10 cellular contexts compared by ENCODE assay signal in genomic region chr10:79090134-79090803, GRCh38. TPM values are rescaled to one million over a fixed set of nuclear protein-coding genes. Genes with fewer than 3 reads are reported as not detected.
DNase-seq lines count a peak whose midpoint lies in the region; ATAC-seq lines count a peak whose summit lies in the region.
"Had no signal": no experiment of that assay in that cellular context is flagged by ENCODE, and none has a peak within 500 bp of the region (broad histone marks: within the 10 kb centered on the region; RNA-seq: fewer than 3 reads in every experiment).

No MANE protein-coding gene starts in this region.

- no peaks in the 10 kb centered on the region for H3K9me3 Mint-ChIP-seq in memory B cell
- H3K9me3 Mint-ChIP-seq: activated naive CD4-positive, alpha-beta T cell treated with anti-CD3 and anti-CD28 coated beads, Interleukin-2, amount 10 ng/mL, durations not matched to agents 7 days and 5 days had no signal

- H3K27me3 Mint-ChIP-seq in memory B cell, result peaks cover 12% of the 10 kb centered on the region

- H3K4me1 Mint-ChIP-seq in memory B cell, result peaks cover 24% of the 10 kb centered on the region

- H3K4me3 Mint-ChIP-seq in memory B cell, result no peak overlapping the region
- H3K4me3 Mint-ChIP-seq: activated naive CD4-positive, alpha-beta T cell treated with anti-CD3 and anti-CD28 coated beads, Interleukin-2, amount 10 ng/mL, durations not matched to agents 7 days and 5 days had no signal

- H3K27ac Mint-ChIP-seq in memory B cell, result no peak overlapping the region
- H3K27ac Mint-ChIP-seq: activated naive CD4-positive, alpha-beta T cell treated with anti-CD3 and anti-CD28 coated beads, Interleukin-2, amount 10 ng/mL, durations not matched to agents 7 days and 5 days had no signal

- peak; percentile 22 for DNase-seq in DMS79 (lab: John Stamatoyannopoulos, UW)
- peak; percentile 80 for DNase-seq in H4 (ENCODE audit: low spot score)
- DNase-seq in RPMI7951 (ENCODE audit: low read depth), result peak; percentile 80
- DNase-seq in memory B cell (ENCODE audit: low spot score in 2 of 2), result no peak
- DNase-seq in T1000 (lab: John Stamatoyannopoulos, UW), result no peak
- no peak for DNase-seq in stimulated activated CD4-positive, alpha-beta T cell treated with anti-CD3 and anti-CD28 coated beads, Interleukin-15, amount 100 ng/mL, for 24 hours
- DNase-seq in midbrain (lab: John Stamatoyannopoulos, UW), result no peak
- DNase-seq in DMS114 treated with DMSO at 0.1 percent for 48 hours (lab: John Stamatoyannopoulos, UW; ENCODE audit: unreplicated experiment), result no peak
- DNase-seq: activated naive CD4-positive, alpha-beta T cell treated with anti-CD3 and anti-CD28 coated beads, Interleukin-2, amount 10 ng/mL, durations not matched to agents 7 days and 5 days; NCI-H187 treated with DMSO at 0.1 percent for 48 hours had no signal

- no peaks in the 10 kb centered on the region for H3K36me3 Mint-ChIP-seq in memory B cell
- H3K36me3 Mint-ChIP-seq: activated naive CD4-positive, alpha-beta T cell treated with anti-CD3 and anti-CD28 coated beads, Interleukin-2, amount 10 ng/mL, durations not matched to agents 7 days and 5 days had no signal

- ATAC-seq in memory B cell (ENCODE audit: low read depth), result peak; percentile 34

RNA-seq across cellular contexts. Expression of gene ZMIZ1, which starts 21.5 kb away (rescaled TPM):
- total RNA-seq in H4 (2014; rRNA removed; shearing (Covaris generic)), result 10.9 and 13.5 TPM in 2 replicates
- 15.4 and 20.2 TPM in 2 replicates for total RNA-seq in RPMI7951 (2014; rRNA removed; shearing (Covaris generic))

Comparison
In these comparisons a context has a peak if more than half of its experiments do, and no peak if none do; other contexts are left out.
1. DNase-seq: peak in DMS79 (single experiment), H4 (single experiment) and RPMI7951 (single experiment); none in memory B cell (0 of 2), T1000 (single experiment), stimulated activated CD4-positive, alpha-beta T cell treated with anti-CD3 and anti-CD28 coated beads, Interleukin-15, amount 100 ng/mL, for 24 hours (single experiment), midbrain (single experiment) and DMS114 treated with DMSO at 0.1 percent for 48 hours (single experiment).